Comparison of ENCODE assay signal across 1 cellular context in the genomic region with DNA sequence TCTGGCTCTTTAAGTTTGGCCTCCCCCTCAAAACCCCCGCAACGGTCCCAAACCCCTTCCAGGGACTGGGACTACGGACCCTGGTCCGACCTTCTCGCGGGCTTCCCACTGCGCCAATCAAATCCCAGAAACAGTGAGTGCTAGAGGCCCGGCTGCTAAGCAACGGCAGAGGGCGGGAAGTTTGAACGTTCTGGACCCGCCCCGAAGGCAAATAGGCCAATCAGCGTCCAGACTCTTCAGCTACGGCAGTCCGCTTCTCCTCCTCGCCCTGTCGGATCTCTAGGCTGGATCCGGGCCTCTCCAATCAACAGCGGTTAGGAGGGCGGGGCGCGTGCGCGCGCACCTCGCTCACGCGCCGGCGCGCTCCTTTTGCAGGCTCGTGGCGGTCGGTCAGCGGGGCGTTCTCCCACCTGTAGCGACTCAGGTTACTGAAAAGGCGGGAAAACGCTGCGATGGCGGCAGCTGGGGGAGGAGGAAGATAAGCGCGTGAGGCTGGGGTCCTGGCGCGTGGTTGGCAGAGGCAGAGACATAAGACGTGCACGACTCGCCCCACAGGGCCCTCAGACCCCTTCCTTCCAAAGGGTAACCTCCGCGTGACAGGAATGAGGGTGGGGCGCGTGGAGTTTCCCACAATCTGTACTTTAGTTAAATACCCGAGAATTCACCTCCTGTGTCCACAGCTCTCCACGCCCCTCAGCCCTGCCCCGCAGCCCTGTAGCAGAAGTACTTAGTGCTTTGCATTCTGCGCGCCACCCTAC.
TF ChIP-seq lines count a peak whose summit lies in the region.

Gene MSH5 (plus strand): TSS at position 367 of the 758 bp plus-strand sequence. CDS start 462 bp downstream, outside the sequence.

TF ChIP-seq in HepG2, 621 proteins besides CTCF, POLR2A, EP300 and RAD21 (continued from another document and continues in another):
- TF ChIP-seq, protein P1, sequence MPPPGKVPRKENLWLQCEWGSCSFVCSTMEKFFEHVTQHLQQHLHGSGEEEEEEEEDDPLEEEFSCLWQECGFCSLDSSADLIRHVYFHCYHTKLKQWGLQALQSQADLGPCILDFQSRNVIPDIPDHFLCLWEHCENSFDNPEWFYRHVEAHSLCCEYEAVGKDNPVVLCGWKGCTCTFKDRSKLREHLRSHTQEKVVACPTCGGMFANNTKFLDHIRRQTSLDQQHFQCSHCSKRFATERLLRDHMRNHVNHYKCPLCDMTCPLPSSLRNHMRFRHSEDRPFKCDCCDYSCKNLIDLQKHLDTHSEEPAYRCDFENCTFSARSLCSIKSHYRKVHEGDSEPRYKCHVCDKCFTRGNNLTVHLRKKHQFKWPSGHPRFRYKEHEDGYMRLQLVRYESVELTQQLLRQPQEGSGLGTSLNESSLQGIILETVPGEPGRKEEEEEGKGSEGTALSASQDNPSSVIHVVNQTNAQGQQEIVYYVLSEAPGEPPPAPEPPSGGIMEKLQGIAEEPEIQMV (CRISPR knock-in tag; IDR thresholded peaks at IDR 0.05; ENCODE audit: low read depth): peak; percentile 94
- TF ChIP-seq ZFP62 (CRISPR knock-in tag; IDR thresholded peaks at IDR 0.05): no peak
- TF ChIP-seq, protein P2, sequence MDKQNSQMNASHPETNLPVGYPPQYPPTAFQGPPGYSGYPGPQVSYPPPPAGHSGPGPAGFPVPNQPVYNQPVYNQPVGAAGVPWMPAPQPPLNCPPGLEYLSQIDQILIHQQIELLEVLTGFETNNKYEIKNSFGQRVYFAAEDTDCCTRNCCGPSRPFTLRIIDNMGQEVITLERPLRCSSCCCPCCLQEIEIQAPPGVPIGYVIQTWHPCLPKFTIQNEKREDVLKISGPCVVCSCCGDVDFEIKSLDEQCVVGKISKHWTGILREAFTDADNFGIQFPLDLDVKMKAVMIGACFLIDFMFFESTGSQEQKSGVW (CRISPR knock-in tag; IDR thresholded peaks at IDR 0.05; ENCODE audit: borderline replicate concordance): no peak
- TF ChIP-seq, protein P3, sequence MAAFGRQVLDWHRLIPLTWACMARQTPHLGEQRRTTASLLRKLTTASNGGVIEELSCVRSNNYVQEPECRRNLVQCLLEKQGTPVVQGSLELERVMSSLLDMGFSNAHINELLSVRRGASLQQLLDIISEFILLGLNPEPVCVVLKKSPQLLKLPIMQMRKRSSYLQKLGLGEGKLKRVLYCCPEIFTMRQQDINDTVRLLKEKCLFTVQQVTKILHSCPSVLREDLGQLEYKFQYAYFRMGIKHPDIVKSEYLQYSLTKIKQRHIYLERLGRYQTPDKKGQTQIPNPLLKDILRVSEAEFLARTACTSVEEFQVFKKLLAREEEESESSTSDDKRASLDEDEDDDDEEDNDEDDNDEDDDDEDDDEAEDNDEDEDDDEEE (CRISPR knock-in tag; IDR thresholded peaks at IDR 0.05): peak; percentile 87
- peak; percentile 84 for TF ChIP-seq ZNF331 (CRISPR knock-in tag; IDR thresholded peaks at IDR 0.05)
- TF ChIP-seq MIXL1 (CRISPR knock-in tag; IDR thresholded peaks at IDR 0.05): no peak; the same call in none of the 2 replicates
- TF ChIP-seq SRSF1 (optimal IDR thresholded peaks at IDR 0.05; ENCODE audit: low read depth, low read length): no peak
- TF ChIP-seq ZNF703 (CRISPR knock-in tag; IDR thresholded peaks at IDR 0.05; ENCODE audit: borderline replicate concordance): no peak; the same call in none of the 2 replicates
- no peak for TF ChIP-seq TRAFD1 (CRISPR knock-in tag; IDR thresholded peaks at IDR 0.05; ENCODE audit: borderline replicate concordance)
- TF ChIP-seq ATF2 (CRISPR knock-in tag; IDR thresholded peaks at IDR 0.05): peak; percentile 79; the same call in 1 of the 2 replicates
- no peak for TF ChIP-seq HNF1A (IDR thresholded peaks at IDR 0.05; ENCODE audit: low read depth)
- TF ChIP-seq HNF1A (CRISPR knock-in tag; IDR thresholded peaks at IDR 0.05; ENCODE audit: borderline replicate concordance): peak; percentile 92
- TF ChIP-seq ZNF563 (CRISPR knock-in tag; IDR thresholded peaks at IDR 0.05): peak; percentile 99
- peak; percentile 99 for TF ChIP-seq ARHGAP35 (CRISPR knock-in tag; IDR thresholded peaks at IDR 0.05; ENCODE audit: borderline replicate concordance)
- TF ChIP-seq, protein P4, sequence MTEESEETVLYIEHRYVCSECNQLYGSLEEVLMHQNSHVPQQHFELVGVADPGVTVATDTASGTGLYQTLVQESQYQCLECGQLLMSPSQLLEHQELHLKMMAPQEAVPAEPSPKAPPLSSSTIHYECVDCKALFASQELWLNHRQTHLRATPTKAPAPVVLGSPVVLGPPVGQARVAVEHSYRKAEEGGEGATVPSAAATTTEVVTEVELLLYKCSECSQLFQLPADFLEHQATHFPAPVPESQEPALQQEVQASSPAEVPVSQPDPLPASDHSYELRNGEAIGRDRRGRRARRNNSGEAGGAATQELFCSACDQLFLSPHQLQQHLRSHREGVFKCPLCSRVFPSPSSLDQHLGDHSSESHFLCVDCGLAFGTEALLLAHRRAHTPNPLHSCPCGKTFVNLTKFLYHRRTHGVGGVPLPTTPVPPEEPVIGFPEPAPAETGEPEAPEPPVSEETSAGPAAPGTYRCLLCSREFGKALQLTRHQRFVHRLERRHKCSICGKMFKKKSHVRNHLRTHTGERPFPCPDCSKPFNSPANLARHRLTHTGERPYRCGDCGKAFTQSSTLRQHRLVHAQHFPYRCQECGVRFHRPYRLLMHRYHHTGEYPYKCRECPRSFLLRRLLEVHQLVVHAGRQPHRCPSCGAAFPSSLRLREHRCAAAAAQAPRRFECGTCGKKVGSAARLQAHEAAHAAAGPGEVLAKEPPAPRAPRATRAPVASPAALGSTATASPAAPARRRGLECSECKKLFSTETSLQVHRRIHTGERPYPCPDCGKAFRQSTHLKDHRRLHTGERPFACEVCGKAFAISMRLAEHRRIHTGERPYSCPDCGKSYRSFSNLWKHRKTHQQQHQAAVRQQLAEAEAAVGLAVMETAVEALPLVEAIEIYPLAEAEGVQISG (CRISPR knock-in tag; IDR thresholded peaks at IDR 0.05): peak; percentile 82
- TF ChIP-seq ZNF749 (CRISPR knock-in tag; IDR thresholded peaks at IDR 0.05; ENCODE audit: borderline replicate concordance): peak; percentile 96; the same call in 1 of the 2 replicates
- TF ChIP-seq ZBTB2 (CRISPR knock-in tag; IDR thresholded peaks at IDR 0.05; ENCODE audit: low read depth): peak; percentile 91
- TF ChIP-seq KLF6 (CRISPR knock-in tag; IDR thresholded peaks at IDR 0.05): 0 out of 2 replicates have a peak, but pooled peaks have one; percentile 53
- peak; percentile 53; the same call in 1 of the 2 replicates for TF ChIP-seq ZNF460 (CRISPR knock-in tag; IDR thresholded peaks at IDR 0.05; ENCODE audit: borderline replicate concordance)
- TF ChIP-seq, protein P5, sequence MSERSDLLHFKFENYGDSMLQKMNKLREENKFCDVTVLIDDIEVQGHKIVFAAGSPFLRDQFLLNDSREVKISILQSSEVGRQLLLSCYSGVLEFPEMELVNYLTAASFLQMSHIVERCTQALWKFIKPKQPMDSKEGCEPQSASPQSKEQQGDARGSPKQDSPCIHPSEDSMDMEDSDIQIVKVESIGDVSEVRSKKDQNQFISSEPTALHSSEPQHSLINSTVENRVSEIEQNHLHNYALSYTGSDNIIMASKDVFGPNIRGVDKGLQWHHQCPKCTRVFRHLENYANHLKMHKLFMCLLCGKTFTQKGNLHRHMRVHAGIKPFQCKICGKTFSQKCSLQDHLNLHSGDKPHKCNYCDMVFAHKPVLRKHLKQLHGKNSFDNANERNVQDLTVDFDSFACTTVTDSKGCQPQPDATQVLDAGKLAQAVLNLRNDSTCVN (CRISPR knock-in tag; IDR thresholded peaks at IDR 0.05; ENCODE audit: borderline replicate concordance): peak; percentile 88
- peak; percentile 94 for TF ChIP-seq ZSCAN21 (CRISPR knock-in tag; IDR thresholded peaks at IDR 0.05; ENCODE audit: borderline replicate concordance)
- TF ChIP-seq ZFP36 (IDR thresholded peaks at IDR 0.05; ENCODE audit: borderline replicate concordance, low read depth, low read length, partially characterized antibody): no peak
- TF ChIP-seq KDM5B (CRISPR knock-in tag; IDR thresholded peaks at IDR 0.05; ENCODE audit: borderline replicate concordance): peak; percentile 100
- peak; percentile 85; the same call in 1 of the 2 replicates for TF ChIP-seq MAZ (IDR thresholded peaks at IDR 0.05; ENCODE audit: borderline replicate concordance, low read depth, low read length)
- peak; percentile 86 for TF ChIP-seq MAZ (CRISPR knock-in tag; IDR thresholded peaks at IDR 0.05; ENCODE audit: low read depth)
- TF ChIP-seq ZMYM4 (CRISPR knock-in tag; IDR thresholded peaks at IDR 0.05): peak; percentile 96
- TF ChIP-seq PRDM4 (CRISPR knock-in tag; IDR thresholded peaks at IDR 0.05; ENCODE audit: borderline replicate concordance): peak; percentile 92; the same call in 1 of the 2 replicates
- TF ChIP-seq CREB3 (CRISPR knock-in tag; IDR thresholded peaks at IDR 0.05): no peak; the same call in none of the 2 replicates
- TF ChIP-seq MTA1 (CRISPR knock-in tag; IDR thresholded peaks at IDR 0.05; ENCODE audit: borderline replicate concordance): peak; percentile 90; the same call in 1 of the 2 replicates
